Comparison of ENCODE assay signal across 26 cellular contexts in the genomic region with DNA sequence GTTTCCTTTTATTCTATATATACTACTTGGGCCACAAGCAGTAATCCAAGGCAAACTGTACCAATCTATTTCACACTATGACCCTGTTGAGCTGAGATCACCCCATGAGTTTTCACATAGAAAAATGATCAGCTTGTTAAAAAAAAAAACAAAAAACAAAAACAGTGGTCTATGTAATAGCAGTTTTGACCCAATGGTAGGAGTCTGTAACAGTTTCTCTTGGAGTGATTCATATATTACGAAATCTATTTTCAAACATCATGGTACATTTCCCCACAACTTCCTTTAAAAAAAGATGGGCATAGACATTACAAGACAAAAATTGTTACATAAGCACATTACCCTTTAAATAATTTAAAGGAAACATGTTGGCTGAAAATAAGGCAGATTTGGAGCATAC.
DNase-seq lines count a peak whose midpoint lies in the region; ATAC-seq and TF ChIP-seq lines count a peak whose summit lies in the region.
"Had no signal": no experiment of that assay in that cellular context is flagged by ENCODE, and none has a peak within 500 bp of the region (broad histone marks: within the 10 kb centered on the region; RNA-seq: fewer than 3 reads in every experiment).

No MANE protein-coding gene starts in this region.

- DNase-seq in HCEC 1CT: peak; percentile 45
- peak; percentile 92 for DNase-seq in NOMO-1 treated with DMSO at 0.1 percent for 48 hours (lab: John Stamatoyannopoulos, UW; ENCODE audit: unreplicated experiment)
- DNase-seq in cardiac fibroblast (ENCODE audit: low read depth in 2 of 2): peak; percentile 39 to 63
- peak; percentile 74 for DNase-seq in renal cortical epithelial cell (ENCODE audit: low read depth)
- no peak for DNase-seq in NCI-H510A (lab: John Stamatoyannopoulos, UW)
- DNase-seq in NCI-H748 treated with DMSO at 0.1 percent for 48 hours (lab: John Stamatoyannopoulos, UW): no peak
- DNase-seq in Ammon's horn (ENCODE audit: low spot score): no peak
- DNase-seq: activated CD4-positive, alpha-beta T cell treated with anti-CD3 and anti-CD28 coated beads for 48 hours; activated CD8-positive, alpha-beta memory T cell treated with anti-CD3 and anti-CD28 coated beads, Interleukin-2, amount 10 ng/mL, durations not matched to agents 7 days and 5 days; activated naive CD4-positive, alpha-beta T cell treated with Interleukin-2 at 50 U/mL for 16 hours; activated T-cell treated with anti-CD3 and anti-CD28 coated beads, Interleukin-2, amount 50 U/mL, for 72 hours; amygdala; dermis blood vessel endothelial cell; GOT3; head of caudate nucleus; left colon; NCI-H146; NK-92 treated with Interleukin-12 subunit alpha and Interleukin-12 subunit beta, amount 100 ng/mL, for 24 hours; psoas muscle; RPMI8226 had no signal

- no peak for ATAC-seq in GM18511 (IDR thresholded peaks at IDR 0.05; ENCODE audit: unreplicated experiment)
- ATAC-seq: activated CD8-positive, alpha-beta memory T cell treated with anti-CD3 and anti-CD28 coated beads, Interleukin-2, amount 10 ng/mL, durations not matched to agents 7 days and 5 days; activated T-cell treated with anti-CD3 and anti-CD28 coated beads, Interleukin-2, amount 50 U/mL, for 72 hours; HepG2; left colon; psoas muscle had no signal

- no peak for TF ChIP-seq CTCF in cardiac fibroblast (IDR thresholded peaks at IDR 0.05; ENCODE audit: low read depth, low read length)

- H3K4me3 ChIP-seq in cardiac fibroblast (replicated peaks in 1 of 2; ENCODE audit: low read depth in 2 of 2, low read length in 2 of 2): no peak overlapping the region
- H3K4me3 ChIP-seq: cardiac muscle cell, psoas muscle, SK-N-MC, skin epidermis, tibial nerve had no signal

Comparison
In these comparisons a context has a peak if more than half of its experiments do, and no peak if none do; other contexts are left out.
1. DNase-seq: peak in HCEC 1CT (single experiment), NOMO-1 treated with DMSO at 0.1 percent for 48 hours (single experiment), cardiac fibroblast (2 of 2) and renal cortical epithelial cell (single experiment); none in NCI-H510A (single experiment), NCI-H748 treated with DMSO at 0.1 percent for 48 hours (single experiment) and Ammon's horn (single experiment).